Comparison of ENCODE assay signal across 15 cellular contexts in genomic region chr15:64869501-64869900, GRCh38. TPM values are rescaled to one million over a fixed set of nuclear protein-coding genes. Genes with fewer than 3 reads are reported as not detected.
DNase-seq lines count a peak whose midpoint lies in the region; ATAC-seq and TF ChIP-seq lines count a peak whose summit lies in the region.
"Had no signal": no experiment of that assay in that cellular context is flagged by ENCODE, and none has a peak within 500 bp of the region (broad histone marks: within the 10 kb centered on the region; RNA-seq: fewer than 3 reads in every experiment).

No MANE protein-coding gene starts in this region.

- no peak overlapping the region for H3K9ac ChIP-seq in GM23248

- no peaks in the 10 kb centered on the region for H4K20me1 ChIP-seq in GM23248 (ENCODE audit: insufficient read depth)

- no peaks in the 10 kb centered on the region for H3K27me3 Mint-ChIP-seq in activated naive CD8-positive, alpha-beta T cell
- no peaks in the 10 kb centered on the region for H3K27me3 Mint-ChIP-seq in activated naive CD8-positive, alpha-beta T cell treated with anti-CD3 and anti-CD28 coated beads for 36 hours
- no peaks in the 10 kb centered on the region for H3K27me3 Mint-ChIP-seq in natural killer cell (ENCODE audit: low read depth in 2 of 2)
- H3K27me3 Mint-ChIP-seq: CD8-positive, alpha-beta memory T cell had no signal

- 0 out of 2 replicates have a peak, but pooled peaks cover 7% of the 10 kb centered on the region for H3F3A ChIP-seq in GM23248 (ENCODE audit: insufficient read depth)

- peaks cover 21% of the 10 kb centered on the region for H3K4me1 ChIP-seq in GM23248 (ENCODE audit: insufficient read depth)

- no peak overlapping the region for H3K4me3 ChIP-seq in GM23248
- H3K4me3 ChIP-seq: K562, PC-9 had no signal

- no peaks in the 10 kb centered on the region for H3K9me3 Mint-ChIP-seq in activated naive CD8-positive, alpha-beta T cell (ENCODE audit: low read depth)
- H3K9me3 Mint-ChIP-seq in activated naive CD8-positive, alpha-beta T cell treated with anti-CD3 and anti-CD28 coated beads for 36 hours: no peaks in the 10 kb centered on the region
- no peaks in the 10 kb centered on the region for H3K9me3 Mint-ChIP-seq in natural killer cell
- H3K9me3 Mint-ChIP-seq: CD8-positive, alpha-beta memory T cell; HFFc6 had no signal

- no peaks in the 10 kb centered on the region for H3K36me3 Mint-ChIP-seq in activated naive CD8-positive, alpha-beta T cell
- H3K36me3 Mint-ChIP-seq in activated naive CD8-positive, alpha-beta T cell treated with anti-CD3 and anti-CD28 coated beads for 36 hours: peaks cover 2% of the 10 kb centered on the region
- no peaks in the 10 kb centered on the region for H3K36me3 Mint-ChIP-seq in natural killer cell

- H3K9me2 ChIP-seq in GM23248 (ENCODE audit: insufficient read depth): no peaks in the 10 kb centered on the region

- H3K36me3 ChIP-seq in GM23248 (ENCODE audit: low read depth): no peaks in the 10 kb centered on the region; the same call in 1 of the 2 replicates

- intact Hi-C loops in natural killer cell (cut with micrococcal nuclease): no loop called here

- H3K9me3 ChIP-seq in GM23248 (ENCODE audit: low read depth): no peaks in the 10 kb centered on the region

- H3K27ac ChIP-seq in GM23248: no peak overlapping the region
- H3K27ac ChIP-seq: PC-9 had no signal

- no peak overlapping the region for H3K4me3 Mint-ChIP-seq in activated naive CD8-positive, alpha-beta T cell
- H3K4me3 Mint-ChIP-seq in activated naive CD8-positive, alpha-beta T cell treated with anti-CD3 and anti-CD28 coated beads for 36 hours: no peak overlapping the region
- no peak overlapping the region for H3K4me3 Mint-ChIP-seq in natural killer cell
- H3K4me3 Mint-ChIP-seq: CD8-positive, alpha-beta memory T cell; HFFc6 had no signal

- H3K27ac Mint-ChIP-seq in activated naive CD8-positive, alpha-beta T cell: peak overlapping the region; percentile 55
- H3K27ac Mint-ChIP-seq in activated naive CD8-positive, alpha-beta T cell treated with anti-CD3 and anti-CD28 coated beads for 36 hours: no peak overlapping the region
- peak overlapping the region; percentile 75 to 77 for H3K27ac Mint-ChIP-seq in natural killer cell
- H3K27ac Mint-ChIP-seq: HFFc6 had no signal

- no peaks in the 10 kb centered on the region for H3K27me3 ChIP-seq in GM23248 (replicated peaks; ENCODE audit: insufficient read depth)

- ATAC-seq in natural killer cell: no peak
- ATAC-seq: K562 had no signal

- H2AFZ ChIP-seq in GM23248: no peak overlapping the region
- H2AFZ ChIP-seq: PC-9 had no signal

- DNase-seq in activated naive CD8-positive, alpha-beta T cell treated with anti-CD3 and anti-CD28 coated beads for 36 hours: no peak
- DNase-seq in dermis microvascular lymphatic vessel endothelial cell (ENCODE audit: low read depth in 2 of 2) (peak; percentile 59 to 61), natural killer cell (no peak), NCI-H446 treated with DMSO at 0.1 percent for 48 hours (lab: John Stamatoyannopoulos, UW) (no peak), iPS-NIHi7 (ENCODE audit: extremely low spot score) (no peak), GM23248 (no peak)
- DNase-seq: CD8-positive, alpha-beta memory T cell; DMS79; HFFc6; NCI-H1930; NCI-H2171; NCI-H82; PC-9 had no signal

- no peaks in the 10 kb centered on the region for H3K79me2 ChIP-seq in GM23248 (ENCODE audit: insufficient read depth)

- no peak overlapping the region for H3K4me2 ChIP-seq in GM23248 (ENCODE audit: unreplicated experiment)
- H3K4me2 ChIP-seq: PC-9 had no signal

- peaks cover 4% of the 10 kb centered on the region for H3K4me1 Mint-ChIP-seq in activated naive CD8-positive, alpha-beta T cell (ENCODE audit: low read depth)
- no peaks in the 10 kb centered on the region for H3K4me1 Mint-ChIP-seq in activated naive CD8-positive, alpha-beta T cell treated with anti-CD3 and anti-CD28 coated beads for 36 hours
- H3K4me1 Mint-ChIP-seq in natural killer cell: peaks cover 23 to 45% of the 10 kb centered on the region in 2 donors

- TF ChIP-seq CTCF in natural killer cell (IDR thresholded peaks at IDR 0.05): no peak

- in situ Hi-C loops in GM23248 (cut with MboI): no loop called here

RNA-seq across cellular contexts. Expression of gene PLEKHO2, which starts 27.8 kb away (rescaled TPM):
- 1 to 10 TPM; 6.8 to 7.8 TPM for total RNA-seq in activated naive CD8-positive, alpha-beta T cell treated with anti-CD3 and anti-CD28 coated beads for 36 hours
- total RNA-seq in dermis microvascular lymphatic vessel endothelial cell (57.4 and 112 TPM in 2 replicates), natural killer cell (10 to 100 TPM; 35.3 to 53.4 (median 49.8) TPM)
- 27.2 and 35.3 TPM in 2 replicates for total RNA-seq in GM23248 (2014; rRNA removed; shearing (Covaris generic))
- polyA plus RNA-seq in GM23248 (2016; fragmentation: Nextera tagmentation; extraction: Ambion mirVana): 30.7 and 32.3 TPM in 2 replicates

RNA-seq across cellular contexts. Expression of gene ANKDD1A, which starts 42.2 kb away (rescaled TPM):
- 1 to 10 TPM; 2.8 to 2.9 TPM for total RNA-seq in activated naive CD8-positive, alpha-beta T cell treated with anti-CD3 and anti-CD28 coated beads for 36 hours
- total RNA-seq in dermis microvascular lymphatic vessel endothelial cell (6.0 and 11.8 TPM in 2 replicates), natural killer cell (10 to 100 TPM; 13.7 to 16.2 (median 13.9) TPM)
- 3.1 and 3.3 TPM in 2 replicates for total RNA-seq in GM23248 (2014; rRNA removed; shearing (Covaris generic))
- 2.7 and 3.5 TPM in 2 replicates for polyA plus RNA-seq in GM23248 (2016; fragmentation: Nextera tagmentation; extraction: Ambion mirVana)

RNA-seq across cellular contexts. Expression of gene PIF1, which starts 44.1 kb away (rescaled TPM):
- 10 to 100 TPM; 27.3 to 30.4 TPM for total RNA-seq in activated naive CD8-positive, alpha-beta T cell treated with anti-CD3 and anti-CD28 coated beads for 36 hours
- total RNA-seq in dermis microvascular lymphatic vessel endothelial cell (4.4 and 9.0 TPM in 2 replicates), natural killer cell (10 to 100 TPM in 1 of 3 donors, 1 to 10 TPM in 2; 6.2 to 23.9 (median 9.7) TPM)
- total RNA-seq in GM23248 (2014; rRNA removed; shearing (Covaris generic)): 9.7 and 11.3 TPM in 2 replicates
- 7.0 and 8.1 TPM in 2 replicates for polyA plus RNA-seq in GM23248 (2016; fragmentation: Nextera tagmentation; extraction: Ambion mirVana)

Comparison
In these comparisons a context has a peak if more than half of its experiments do, and no peak if none do; other contexts are left out.
1. DNase-seq: peak in dermis microvascular lymphatic vessel endothelial cell (2 of 2); none in activated naive CD8-positive, alpha-beta T cell treated with anti-CD3 and anti-CD28 coated beads for 36 hours (single experiment), natural killer cell (single experiment), NCI-H446 treated with DMSO at 0.1 percent for 48 hours (single experiment), iPS-NIHi7 (single experiment) and GM23248 (single experiment).